Comparison of ENCODE assay signal across 24 cellular contexts in genomic region chr4:16450031-16450430, GRCh38.
"Had no signal": no experiment of that assay in that cellular context is flagged by ENCODE, and none has a peak within 500 bp of the region (broad histone marks: within the 10 kb centered on the region; RNA-seq: fewer than 3 reads in every experiment).

No MANE protein-coding gene starts in this region.

- H3K9me3 ChIP-seq: neutrophil, psoas muscle, spleen, stomach, thoracic aorta, transverse colon had no signal

- H3K27me3 ChIP-seq: dorsolateral prefrontal cortex, heart left ventricle, neutrophil, spleen, stomach, transverse colon had no signal

- H3K4me1 Mint-ChIP-seq: stimulated activated naive B cell treated with anti-CD40 and anti-IgM and Interleukin-4, amounts not matched to agents 10 μg/mL and 1 μg/mL and 100 μg/mL, for 72 hours had no signal

- H3K27ac Mint-ChIP-seq: natural killer cell treated with Interleukin-12 subunit alpha and Interleukin-12 subunit beta and Interleukin-15 and Interleukin-18, amount 100 ng/mL, for 72 hours; stimulated activated naive B cell treated with anti-CD40 and anti-IgM and Interleukin-4, amounts not matched to agents 10 μg/mL and 1 μg/mL and 100 μg/mL, for 72 hours had no signal

- H3K36me3 ChIP-seq: heart left ventricle, neutrophil, spleen, stomach, thoracic aorta, transverse colon had no signal

- H3K4me3 ChIP-seq: dorsolateral prefrontal cortex, heart left ventricle, lung, psoas muscle, spleen, stomach, thoracic aorta, transverse colon had no signal

- H3K27ac ChIP-seq: heart left ventricle, neutrophil, psoas muscle, spleen, stomach, thoracic aorta, transverse colon had no signal

- H3K9me3 Mint-ChIP-seq: natural killer cell treated with Interleukin-12 subunit alpha and Interleukin-12 subunit beta and Interleukin-15 and Interleukin-18, amount 100 ng/mL, for 72 hours; stimulated activated naive B cell treated with anti-CD40 and anti-IgM and Interleukin-4, amounts not matched to agents 10 μg/mL and 1 μg/mL and 100 μg/mL, for 72 hours had no signal

- H3K4me3 Mint-ChIP-seq: natural killer cell treated with Interleukin-12 subunit alpha and Interleukin-12 subunit beta and Interleukin-15 and Interleukin-18, amount 100 ng/mL, for 72 hours; stimulated activated naive B cell treated with anti-CD40 and anti-IgM and Interleukin-4, amounts not matched to agents 10 μg/mL and 1 μg/mL and 100 μg/mL, for 72 hours had no signal

- ATAC-seq: heart left ventricle; left colon; left ventricle myocardium superior; natural killer cell treated with Interleukin-12 subunit alpha and Interleukin-12 subunit beta and Interleukin-15 and Interleukin-18, amount 100 ng/mL, for 72 hours; psoas muscle; sciatic nerve; stimulated activated naive B cell treated with anti-CD40 and anti-IgM and Interleukin-4, amounts not matched to agents 10 μg/mL and 1 μg/mL and 100 μg/mL, for 72 hours had no signal

- H3K4me1 ChIP-seq: heart left ventricle, psoas muscle, spleen, stomach, transverse colon had no signal

- H3K27me3 Mint-ChIP-seq: natural killer cell treated with Interleukin-12 subunit alpha and Interleukin-12 subunit beta and Interleukin-15 and Interleukin-18, amount 100 ng/mL, for 72 hours; stimulated activated naive B cell treated with anti-CD40 and anti-IgM and Interleukin-4, amounts not matched to agents 10 μg/mL and 1 μg/mL and 100 μg/mL, for 72 hours had no signal

- DNase-seq: cortex of kidney; dorsolateral prefrontal cortex; effector CD8-positive, alpha-beta T cell; heart left ventricle; hippocampal formation; kidney; left colon; left ventricle myocardium superior; midbrain; psoas muscle; retina; spleen; stimulated activated CD4-positive, alpha-beta T cell treated with anti-CD3 and anti-CD28 coated beads, Interleukin-15, amount 100 ng/mL, for 24 hours; stimulated activated CD4-positive, alpha-beta T cell treated with anti-CD3 and anti-CD28 coated beads, Interleukin-1b, Interleukin-23, amount 100 ng/mL, for 48 hours; stimulated activated CD4-positive, alpha-beta T cell treated with anti-CD3 and anti-CD28 coated beads, Interleukin-4, amount 100 ng/mL, for 4 hours; stimulated activated naive B cell treated with anti-CD40 and anti-IgM and Interleukin-4, amounts not matched to agents 10 μg/mL and 1 μg/mL and 100 μg/mL, for 72 hours; stomach; substantia nigra; transverse colon had no signal

- H3K36me3 Mint-ChIP-seq: natural killer cell treated with Interleukin-12 subunit alpha and Interleukin-12 subunit beta and Interleukin-15 and Interleukin-18, amount 100 ng/mL, for 72 hours; stimulated activated naive B cell treated with anti-CD40 and anti-IgM and Interleukin-4, amounts not matched to agents 10 μg/mL and 1 μg/mL and 100 μg/mL, for 72 hours had no signal
